9 cellular contexts compared by ENCODE assay signal in the genomic region with DNA sequence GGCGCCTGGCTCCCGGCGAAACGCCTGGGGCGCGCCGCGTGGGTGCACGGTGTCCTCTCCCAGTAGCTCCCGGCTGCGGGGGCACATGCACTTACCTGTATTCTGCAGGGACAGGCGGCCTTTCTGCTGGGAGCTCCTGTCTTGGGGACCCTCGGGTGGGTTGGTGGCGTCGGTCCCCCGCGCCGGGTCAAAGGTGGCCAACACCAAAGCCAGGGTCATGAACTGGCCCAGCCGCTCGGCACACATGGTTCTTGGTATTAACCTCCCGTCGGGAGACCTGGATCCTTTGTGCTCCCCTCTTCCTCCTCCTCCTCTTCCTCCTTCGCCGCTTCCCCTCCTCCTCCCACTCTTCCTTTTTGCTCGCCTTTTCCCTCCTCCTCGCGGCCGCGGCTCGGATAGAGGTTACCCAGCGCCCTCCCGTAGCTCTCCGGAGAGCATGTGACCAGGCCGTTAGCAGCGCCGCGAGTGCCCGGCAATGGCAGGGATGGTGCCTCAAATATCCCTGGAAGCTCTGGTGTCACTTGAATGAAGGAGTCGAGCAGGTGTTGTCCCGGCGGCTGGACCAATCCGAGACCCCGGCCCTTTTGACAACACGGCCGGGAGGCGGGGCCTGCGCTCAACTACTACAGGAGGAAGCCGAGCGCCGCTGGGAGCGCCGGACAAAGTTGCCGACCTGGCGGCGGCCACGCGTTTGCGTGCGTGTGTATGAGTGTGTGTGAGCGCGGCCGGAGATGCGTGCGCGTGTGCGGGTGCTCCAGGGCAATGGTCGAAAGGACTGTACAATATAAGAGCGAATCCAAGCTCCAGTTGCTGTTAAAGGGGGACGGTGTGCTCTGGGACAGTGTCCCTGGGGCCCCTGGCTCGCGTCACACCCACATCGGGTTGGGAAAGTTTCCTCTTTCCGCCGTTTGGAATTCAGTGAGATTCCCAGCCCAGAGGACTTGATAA. TPM values are rescaled to one million over a fixed set of nuclear protein-coding genes. Genes with fewer than 3 reads are reported as not detected.
DNase-seq lines count a peak whose midpoint lies in the region; ATAC-seq and TF ChIP-seq lines count a peak whose summit lies in the region.
"Had no signal": no experiment of that assay in that cellular context is flagged by ENCODE, and none has a peak within 500 bp of the region (broad histone marks: within the 10 kb centered on the region; RNA-seq: fewer than 3 reads in every experiment).

A gene with protein sequence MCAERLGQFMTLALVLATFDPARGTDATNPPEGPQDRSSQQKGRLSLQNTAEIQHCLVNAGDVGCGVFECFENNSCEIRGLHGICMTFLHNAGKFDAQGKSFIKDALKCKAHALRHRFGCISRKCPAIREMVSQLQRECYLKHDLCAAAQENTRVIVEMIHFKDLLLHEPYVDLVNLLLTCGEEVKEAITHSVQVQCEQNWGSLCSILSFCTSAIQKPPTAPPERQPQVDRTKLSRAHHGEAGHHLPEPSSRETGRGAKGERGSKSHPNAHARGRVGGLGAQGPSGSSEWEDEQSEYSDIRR (minus strand): TSS at position 467 of the 948 bp plus-strand sequence. CDS start 221 bp downstream, at position 246.

- H3K4me1 ChIP-seq in uterus = peaks cover 0 to 30% of the 10 kb centered on the region in 2 donors

- TF ChIP-seq CTCF in nephron (IDR thresholded peaks at IDR 0.05; ENCODE audit: unreplicated experiment in 3 of 3) = no peak
- no peak for TF ChIP-seq CTCF in uterus (IDR thresholded peaks at IDR 0.05)

- peak; percentile 49 for ATAC-seq in HG02623 (IDR thresholded peaks at IDR 0.05; ENCODE audit: unreplicated experiment)

- H3K4me1 Mint-ChIP-seq in nephron = peaks cover 54% of the 10 kb centered on the region

- H3K27me3 ChIP-seq in uterus = peaks cover 0 to 23% of the 10 kb centered on the region in 2 donors

- no peaks in the 10 kb centered on the region for H3K9me3 Mint-ChIP-seq in nephron

- peak within 1 kb of the TSS; percentile 88 to 96 (median 93) for H3K4me3 Mint-ChIP-seq in nephron

- TF ChIP-seq POLR2A in uterus (IDR thresholded peaks at IDR 0.05) = peak in 1 of 2 donors; percentile 18

- no peaks in the 10 kb centered on the region for H3K36me3 ChIP-seq in uterus

- H3K9me3 ChIP-seq in uterus = no peaks in the 10 kb centered on the region

- H3K36me3 Mint-ChIP-seq in nephron (ENCODE audit: low read depth) = peaks cover 4% of the 10 kb centered on the region
- H3K36me3 Mint-ChIP-seq: CD4-positive, CD25-positive, alpha-beta regulatory T cell had no signal

- H3K4me3 ChIP-seq in uterus = peak within 1 kb of the TSS; percentile 13 to 22

- no peak within 1 kb of the TSS for H3K27ac ChIP-seq in uterus

- peaks cover 60% of the 10 kb centered on the region for H3K27me3 Mint-ChIP-seq in nephron (ENCODE audit: low read depth)

- peak within 1 kb of the TSS; percentile 20 to 65 (median 64) for H3K27ac Mint-ChIP-seq in nephron
- H3K27ac Mint-ChIP-seq: CD4-positive, CD25-positive, alpha-beta regulatory T cell had no signal

- peak; percentile 58 for DNase-seq in NCI-H82 (lab: John Stamatoyannopoulos, UW)
- DNase-seq in NCI-H82 treated with DMSO at 0.1 percent for 48 hours (lab: John Stamatoyannopoulos, UW; ENCODE audit: unreplicated experiment) = no peak
- DNase-seq in NCI-H1417 (lab: John Stamatoyannopoulos, UW) = peak; percentile 76 to 91 (median 86)
- DNase-seq in activated CD4-positive, alpha-beta T cell treated with anti-CD3 and anti-CD28 coated beads, Interleukin-2, amount 50 U/mL, for 48 hours = peak; percentile 76 to 83
- peak; percentile 79 for DNase-seq in fibroblast of peridontal ligament (ENCODE audit: extremely low read depth)
- no peak for DNase-seq in uterus

- intact Hi-C loops in uterus (cut with DNase I; ENCODE audit: low total_unique reads) = no loop called here

RNA-seq across cellular contexts. Expression of the gene that starts here (rescaled TPM):
- 1 to 10 TPM in 2 of 4 donors, under 1 TPM in 1, not detected in 1; 0.26 to 3.4 (median 1.5) TPM for total RNA-seq in uterus
- total RNA-seq: CD4-positive, CD25-positive, alpha-beta regulatory T cell had no signal

Comparison
In these comparisons a context has a peak if more than half of its experiments do, and no peak if none do; other contexts are left out.
1. DNase-seq: peak in NCI-H82 (single experiment), NCI-H1417 (3 of 3), activated CD4-positive, alpha-beta T cell treated with anti-CD3 and anti-CD28 coated beads, Interleukin-2, amount 50 U/mL, for 48 hours (2 of 2) and fibroblast of peridontal ligament (single experiment); none in NCI-H82 treated with DMSO at 0.1 percent for 48 hours (single experiment) and uterus (0 of 2).